ENCODE assay signal across 16 cellular contexts in genomic region chr7:2920956-2921708, GRCh38.
A peak's percentile ranks its signal among the peaks of the same experiment; 100 is the strongest.
DNase-seq lines count a peak whose midpoint lies in the region; ATAC-seq and TF ChIP-seq lines count a peak whose summit lies in the region.
"Had no signal": no experiment of that assay in that cellular context is flagged by ENCODE, and none has a peak within 500 bp of the region (broad histone marks: within the 10 kb centered on the region; RNA-seq: fewer than 3 reads in every experiment).

No MANE protein-coding gene starts in this region.

- peaks cover 0 to 7% (median 4%) of the 10 kb centered on the region in 4 donors for H3K4me1 Mint-ChIP-seq in CD4-positive, CD25-positive, alpha-beta regulatory T cell
- no peaks in the 10 kb centered on the region for H3K4me1 Mint-ChIP-seq in central memory CD8-positive, alpha-beta T cell
- H3K4me1 Mint-ChIP-seq in neural progenitor cell (peaks cover 21% of the 10 kb centered on the region), mesothelial cell of epicardium (peaks cover 6% of the 10 kb centered on the region)
- H3K4me1 Mint-ChIP-seq: naive thymus-derived CD4-positive, alpha-beta T cell had no signal

- H3K79me2 ChIP-seq in neural progenitor cell (ENCODE audit: low read depth), result no peaks in the 10 kb centered on the region

- DNase-seq in CD4-positive, CD25-positive, alpha-beta regulatory T cell, result no peak
- peak; percentile 30 for DNase-seq in M059J (ENCODE audit: low read depth)
- DNase-seq in central memory CD8-positive, alpha-beta T cell (ENCODE audit: low spot score in 2 of 2), result no peak
- DNase-seq in neural progenitor cell (ENCODE audit: low spot score), result no peak
- no peak for DNase-seq in mesothelial cell of epicardium (ENCODE audit: low spot score in 2 of 2, unreplicated experiment in 2 of 2)
- DNase-seq in T-helper 2 cell, result no peak
- DNase-seq in cerebellar cortex (ENCODE audit: low spot score), result no peak
- DNase-seq in occipital lobe (lab: John Stamatoyannopoulos, UW), result no peak
- DNase-seq: activated CD4-positive, alpha-beta T cell treated with anti-CD3 and anti-CD28 coated beads, Interleukin-2, amount 50 U/mL, for 4 hours; adrenal gland; GM23248; naive thymus-derived CD4-positive, alpha-beta T cell; NCI-H1436 treated with DMSO at 0.1 percent for 48 hours had no signal

- H3K4me3 Mint-ChIP-seq in CD4-positive, CD25-positive, alpha-beta regulatory T cell, result no peak overlapping the region
- no peak overlapping the region for H3K4me3 Mint-ChIP-seq in central memory CD8-positive, alpha-beta T cell
- H3K4me3 Mint-ChIP-seq in neural progenitor cell (peak overlapping the region; percentile 38), mesothelial cell of epicardium (no peak overlapping the region)
- H3K4me3 Mint-ChIP-seq: activated T-helper 1 cell treated with anti-CD3 and anti-CD28 coated beads, Interleukin-12 subunit alpha, Interleukin-12 subunit beta, Interleukin-2, Interleukin-4 antibody, amounts not matched to agents 30 ng/mL and 10 ng/mL and 1 ng/mL, durations not matched to agents 14 hours and 24 hours and 36 hours; naive thymus-derived CD4-positive, alpha-beta T cell had no signal

- no peaks in the 10 kb centered on the region for H3K27me3 ChIP-seq in CD4-positive, CD25-positive, alpha-beta regulatory T cell (ENCODE audit: control insufficient read depth, insufficient read depth, low read length)
- H3K27me3 ChIP-seq in neural progenitor cell, result no peaks in the 10 kb centered on the region
- H3K27me3 ChIP-seq: adrenal gland, right atrium auricular region had no signal

- H3K4me2 ChIP-seq in neural progenitor cell, result peak overlapping the region; percentile 32
- H3K4me2 ChIP-seq: KMS-11 had no signal

- no peaks in the 10 kb centered on the region for H3K27me3 Mint-ChIP-seq in CD4-positive, CD25-positive, alpha-beta regulatory T cell
- H3K27me3 Mint-ChIP-seq in central memory CD8-positive, alpha-beta T cell, result no peaks in the 10 kb centered on the region
- H3K27me3 Mint-ChIP-seq in neural progenitor cell (ENCODE audit: insufficient read depth, low read depth), result peaks cover 9% of the 10 kb centered on the region
- no peaks in the 10 kb centered on the region for H3K27me3 Mint-ChIP-seq in mesothelial cell of epicardium (ENCODE audit: low read depth)
- H3K27me3 Mint-ChIP-seq: naive thymus-derived CD4-positive, alpha-beta T cell had no signal

- peak overlapping the region; percentile 91 for H2AFZ ChIP-seq in neural progenitor cell (replicated peaks)
- H2AFZ ChIP-seq: GM23248 had no signal

- H3K36me3 Mint-ChIP-seq in CD4-positive, CD25-positive, alpha-beta regulatory T cell, result peaks cover 47% of the 10 kb centered on the region
- H3K36me3 Mint-ChIP-seq in central memory CD8-positive, alpha-beta T cell (ENCODE audit: insufficient read depth), result peaks cover 47% of the 10 kb centered on the region
- H3K36me3 Mint-ChIP-seq in neural progenitor cell, result no peaks in the 10 kb centered on the region
- peaks cover 11% of the 10 kb centered on the region for H3K36me3 Mint-ChIP-seq in mesothelial cell of epicardium

- H3K27ac Mint-ChIP-seq in CD4-positive, CD25-positive, alpha-beta regulatory T cell, result peak overlapping the region in 2 of 3 donors; percentile 12 to 20
- peak overlapping the region; percentile 78 for H3K27ac Mint-ChIP-seq in central memory CD8-positive, alpha-beta T cell (ENCODE audit: low read depth)
- H3K27ac Mint-ChIP-seq in neural progenitor cell (peak overlapping the region; percentile 80), mesothelial cell of epicardium (no peak overlapping the region)
- H3K27ac Mint-ChIP-seq: activated T-helper 1 cell treated with anti-CD3 and anti-CD28 coated beads, Interleukin-12 subunit alpha, Interleukin-12 subunit beta, Interleukin-2, Interleukin-4 antibody, amounts not matched to agents 30 ng/mL and 10 ng/mL and 1 ng/mL, durations not matched to agents 14 hours and 24 hours and 36 hours had no signal

- no peaks in the 10 kb centered on the region for H3K9me3 ChIP-seq in CD4-positive, CD25-positive, alpha-beta regulatory T cell (ENCODE audit: control insufficient read depth in 2 of 2, low read length in 2 of 2)
- H3K9me3 ChIP-seq in neural progenitor cell (ENCODE audit: low read depth), result no peaks in the 10 kb centered on the region
- H3K9me3 ChIP-seq: adrenal gland, right atrium auricular region had no signal

- H3K36me3 ChIP-seq in CD4-positive, CD25-positive, alpha-beta regulatory T cell (ENCODE audit: control insufficient read depth, insufficient read depth, low read length), result peaks cover 81% of the 10 kb centered on the region
- no peaks in the 10 kb centered on the region for H3K36me3 ChIP-seq in neural progenitor cell
- H3K36me3 ChIP-seq: adrenal gland, right atrium auricular region had no signal

- peaks cover 0 to 8% (median 0%) of the 10 kb centered on the region in 7 donors for H3K9me3 Mint-ChIP-seq in CD4-positive, CD25-positive, alpha-beta regulatory T cell
- no peaks in the 10 kb centered on the region for H3K9me3 Mint-ChIP-seq in central memory CD8-positive, alpha-beta T cell
- H3K9me3 Mint-ChIP-seq in neural progenitor cell (no peaks in the 10 kb centered on the region), mesothelial cell of epicardium (peaks cover 10% of the 10 kb centered on the region)

- no peak overlapping the region for H3K27ac ChIP-seq in CD4-positive, CD25-positive, alpha-beta regulatory T cell (ENCODE audit: insufficient read depth, low read length, poor library complexity, severe bottlenecking)
- no peak overlapping the region for H3K27ac ChIP-seq in neural progenitor cell
- H3K27ac ChIP-seq: adrenal gland, GM23248, KMS-11, right atrium auricular region had no signal

- no peak for ATAC-seq in CD4-positive, CD25-positive, alpha-beta regulatory T cell (ENCODE audit: low read depth in 2 of 2)
- ATAC-seq in central memory CD8-positive, alpha-beta T cell (replicated peaks; ENCODE audit: extremely low read depth, poor library complexity, severe bottlenecking), result no peak
- ATAC-seq: naive thymus-derived CD4-positive, alpha-beta T cell had no signal

- no peak overlapping the region for H3K9ac ChIP-seq in neural progenitor cell
- H3K9ac ChIP-seq: GM23248, KMS-11 had no signal

- no peaks in the 10 kb centered on the region for H4K20me1 ChIP-seq in neural progenitor cell (ENCODE audit: low read depth)

- H3K4me3 ChIP-seq in CD4-positive, CD25-positive, alpha-beta regulatory T cell (ENCODE audit: low read depth, low read length), result no peak overlapping the region
- no peak overlapping the region for H3K4me3 ChIP-seq in neural progenitor cell
- H3K4me3 ChIP-seq: adrenal gland, GM23248, right atrium auricular region had no signal

- no peaks in the 10 kb centered on the region for H3K4me1 ChIP-seq in CD4-positive, CD25-positive, alpha-beta regulatory T cell (ENCODE audit: control insufficient read depth, insufficient read depth, low read length, poor library complexity, severe bottlenecking)
- H3K4me1 ChIP-seq in neural progenitor cell, result peaks cover 12% of the 10 kb centered on the region
- H3K4me1 ChIP-seq: adrenal gland had no signal

- no peak for TF ChIP-seq CTCF in neural progenitor cell (IDR thresholded peaks at IDR 0.05)
- TF ChIP-seq CTCF in mesothelial cell of epicardium (IDR thresholded peaks at IDR 0.05; ENCODE audit: unreplicated experiment), result no peak

- peaks cover 3% of the 10 kb centered on the region for H3F3A ChIP-seq in neural progenitor cell (ENCODE audit: low read depth)
